7 cellular contexts compared by ENCODE assay signal in the genomic region with DNA sequence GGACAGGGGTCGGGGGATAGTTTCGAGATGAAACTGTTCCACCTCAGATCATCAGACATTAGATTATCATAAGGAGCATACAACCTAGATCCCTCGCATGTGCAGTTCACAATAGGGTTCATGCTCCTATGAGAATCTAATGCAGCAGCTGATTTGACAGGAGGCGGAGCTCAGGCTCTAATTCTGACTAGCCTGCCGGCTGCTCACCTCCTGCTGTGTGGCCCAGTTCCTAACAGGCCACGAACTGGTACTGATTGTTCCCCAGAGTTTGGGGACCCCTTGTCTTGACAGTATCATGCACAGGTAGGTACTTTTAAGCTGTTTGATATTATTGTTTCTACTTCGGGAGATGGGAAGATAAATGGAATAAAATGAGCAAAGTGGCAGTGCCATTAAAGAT.
A peak's percentile ranks its signal among the peaks of the same experiment; 100 is the strongest.
DNase-seq lines count a peak whose midpoint lies in the region; ATAC-seq lines count a peak whose summit lies in the region.

No MANE protein-coding gene starts in this region.

- peak overlapping the region in 8 of 10 donors; percentile 53 to 90 (median 68) for H3K27ac Mint-ChIP-seq in naive thymus-derived CD8-positive, alpha-beta T cell

- H3K9me3 Mint-ChIP-seq in naive thymus-derived CD8-positive, alpha-beta T cell: peaks cover 0 to 5% (median 0%) of the 10 kb centered on the region in 9 donors

- ATAC-seq in GM18907 (IDR thresholded peaks at IDR 0.05; ENCODE audit: unreplicated experiment): peak; percentile 52
- peak; percentile 44 for ATAC-seq in HG02571 (IDR thresholded peaks at IDR 0.05; ENCODE audit: unreplicated experiment)
- ATAC-seq in naive thymus-derived CD8-positive, alpha-beta T cell: no peak

- POLR2A ChIA-PET in naive thymus-derived CD8-positive, alpha-beta T cell (lab: Charles Lee): no interaction called here

- no peaks in the 10 kb centered on the region for H3K27me3 Mint-ChIP-seq in naive thymus-derived CD8-positive, alpha-beta T cell

- peaks cover 10 to 70% (median 44%) of the 10 kb centered on the region in 4 donors for H3K4me1 Mint-ChIP-seq in naive thymus-derived CD8-positive, alpha-beta T cell

- peaks cover 12 to 45% (median 27%) of the 10 kb centered on the region in 3 donors for H3K36me3 Mint-ChIP-seq in naive thymus-derived CD8-positive, alpha-beta T cell

- DNase-seq in NAMALWA (ENCODE audit: low spot score) (peak; percentile 79), NOMO-1 treated with dmso at 0.1 percent for 144 hours (lab: John Stamatoyannopoulos, UW; ENCODE audit: unreplicated experiment) (no peak), COLO668 (lab: John Stamatoyannopoulos, UW; ENCODE audit: unreplicated experiment) (no peak), SK-N-DZ (ENCODE audit: low spot score) (no peak)
- no peak for DNase-seq in naive thymus-derived CD8-positive, alpha-beta T cell

- H3K4me3 Mint-ChIP-seq in naive thymus-derived CD8-positive, alpha-beta T cell: peak overlapping the region; percentile 24 to 85 (median 60)

Comparison
In these comparisons a context has a peak if more than half of its experiments do, and no peak if none do; other contexts are left out.
1. ATAC-seq: peak in GM18907 (single experiment) and HG02571 (single experiment); none in naive thymus-derived CD8-positive, alpha-beta T cell (0 of 2).